In the genomic region with DNA sequence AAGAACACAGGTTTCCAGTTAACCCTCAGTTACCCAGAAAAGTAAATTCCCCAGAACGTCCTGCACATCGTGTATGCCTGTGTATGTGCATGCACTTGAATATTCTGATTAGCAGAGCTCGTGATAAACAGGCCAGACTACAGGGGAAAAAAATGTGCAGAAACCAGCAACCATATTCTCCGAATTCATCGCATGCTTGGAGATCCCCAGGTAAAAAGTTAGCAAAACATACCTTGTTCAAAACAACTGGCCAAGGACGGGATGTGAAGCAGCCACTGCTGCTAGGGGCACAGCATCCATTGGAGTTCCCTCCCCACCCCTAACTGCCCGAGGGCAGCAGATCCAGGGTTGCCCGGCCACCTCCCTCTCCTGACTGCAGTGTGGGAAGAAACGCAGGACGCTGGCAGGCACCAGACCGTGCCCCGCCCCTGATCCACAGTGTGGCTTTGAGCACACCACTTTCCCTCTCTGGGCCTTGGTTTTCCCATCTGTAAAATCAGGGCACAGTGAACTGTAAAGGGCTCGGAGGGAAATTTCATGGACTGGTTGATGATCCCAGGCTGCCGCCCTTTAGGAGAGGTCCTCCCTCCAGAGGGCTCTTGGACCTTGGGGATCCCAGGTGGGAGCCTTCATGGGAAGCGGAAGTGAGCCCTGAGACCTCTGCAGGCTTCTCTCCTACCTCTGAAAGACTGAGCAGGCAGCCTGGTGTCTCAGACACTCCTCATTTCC, we compare ENCODE assay signal across 20 cellular contexts. TPM values are rescaled to one million over a fixed set of nuclear protein-coding genes. Genes with fewer than 3 reads are reported as not detected.
DNase-seq lines count a peak whose midpoint lies in the region; TF ChIP-seq lines count a peak whose summit lies in the region.
"Had no signal": no experiment of that assay in that cellular context is flagged by ENCODE, and none has a peak within 500 bp of the region (broad histone marks: within the 10 kb centered on the region; RNA-seq: fewer than 3 reads in every experiment).

No MANE protein-coding gene starts in this region.

- DNase-seq in CD4-positive, alpha-beta memory T cell = no peak
- peak; percentile 62 for DNase-seq in activated CD4-positive, alpha-beta memory T cell treated with anti-CD3 and anti-CD28 coated beads for 36 hours
- DNase-seq in endodermal cell = peak; percentile 42
- no peak for DNase-seq in stimulated activated CD4-positive, alpha-beta T cell treated with anti-CD3 and anti-CD28 coated beads, Interleukin-15, amount 100 ng/mL, for 24 hours
- no peak for DNase-seq in DMS79 (lab: John Stamatoyannopoulos, UW)
- DNase-seq in OCI-M1 (lab: John Stamatoyannopoulos, UW) = no peak
- DNase-seq: activated CD4-positive, alpha-beta T cell treated with anti-CD3 and anti-CD28 coated beads for 1 hour; Karpas-422; mammary epithelial cell; naive B cell; NCI-H1105; NCI-H510A treated with DMSO at 0.1 percent for 48 hours; substantia nigra; T1000 had no signal

- H3K4me2 ChIP-seq in BLaER1 treated with 17β-estradiol and CSF1 and Interleukin-3, amounts not matched to agents 10 nM and 100 nM = peak overlapping the region in 7 of 11 experiments; percentile 91 to 98 (median 96); a peak in 12 of 22 replicates

- H3K9me3 ChIP-seq in BLaER1 treated with 17β-estradiol and CSF1 and Interleukin-3, amounts not matched to agents 10 nM and 100 nM (replicated peaks in 1 of 11) = peaks cover 6 to 19% (median 16%) of the 10 kb centered on the region in 11 experiments
- no peaks in the 10 kb centered on the region for H3K9me3 ChIP-seq in CD4-positive, alpha-beta memory T cell (ENCODE audit: control insufficient read depth in 1 of 2, low read length in 2 of 2)
- no peaks in the 10 kb centered on the region for H3K9me3 ChIP-seq in endodermal cell (ENCODE audit: control insufficient read depth, low read length)

- intact Hi-C loops in CD4-positive, alpha-beta memory T cell (cut with micrococcal nuclease) = no loop called here
- intact Hi-C loops in activated CD4-positive, alpha-beta memory T cell treated with anti-CD3 and anti-CD28 coated beads for 36 hours (cut with micrococcal nuclease) = loop anchor here (1.0 to 5.0 kb wide), 4 partner anchors 14 to 202 kb away; no protein-coding TSS in a partner anchor

- WGBS in endodermal cell (ENCODE audit: insufficient coverage in 1 of 2, insufficient read length in 1 of 2), 2 experiments = 83% methylated on average over 14 to 15 of the region's 15 CpGs

- POLR2A ChIA-PET in CD4-positive, alpha-beta memory T cell (lab: Charles Lee; ENCODE audit: partially characterized antibody) = interaction anchor here (10.6 kb wide), 1 partner anchor 14 kb away, joined by 201 read pairs; the partner anchor contains the start of gene ARID5A
- POLR2A ChIA-PET in activated CD4-positive, alpha-beta memory T cell treated with anti-CD3 and anti-CD28 coated beads for 36 hours (lab: Charles Lee) = interaction anchor here (0.6 to 10.2 kb wide), 6 partner anchors 14 to 184 kb away, joined by 3 to 240 read pairs (median 3); partner anchors contain the start of gene ARID5A

- no peak for TF ChIP-seq CTCF in endodermal cell (conservative IDR thresholded peaks at IDR 0.05)

- peak overlapping the region in 4 of 7 donors; percentile 6 to 55 (median 34) for H3K27ac Mint-ChIP-seq in CD4-positive, alpha-beta memory T cell
- peak overlapping the region; percentile 95 for H3K27ac Mint-ChIP-seq in activated CD4-positive, alpha-beta memory T cell treated with anti-CD3 and anti-CD28 coated beads for 36 hours
- H3K27ac Mint-ChIP-seq in endodermal cell = no peak overlapping the region
- H3K27ac Mint-ChIP-seq: HFFc6 had no signal

- H3K27me3 ChIP-seq in BLaER1 treated with 17β-estradiol and CSF1 and Interleukin-3, amounts not matched to agents 10 nM and 100 nM = no peaks in the 10 kb centered on the region
- no peaks in the 10 kb centered on the region for H3K27me3 ChIP-seq in CD4-positive, alpha-beta memory T cell (ENCODE audit: insufficient read depth, low read length)
- H3K27me3 ChIP-seq in endodermal cell (ENCODE audit: control insufficient read depth, insufficient read depth, low read length, poor library complexity, severe bottlenecking) = peaks cover 29% of the 10 kb centered on the region

- no peaks in the 10 kb centered on the region for H3K36me3 ChIP-seq in BLaER1 treated with 17β-estradiol and CSF1 and Interleukin-3, amounts not matched to agents 10 nM and 100 nM
- no peaks in the 10 kb centered on the region for H3K36me3 ChIP-seq in CD4-positive, alpha-beta memory T cell (ENCODE audit: insufficient read depth, low read length)
- no peaks in the 10 kb centered on the region for H3K36me3 ChIP-seq in endodermal cell (ENCODE audit: control insufficient read depth, insufficient read depth, low read length)

- H4K20me1 ChIP-seq in BLaER1 treated with 17β-estradiol and CSF1 and Interleukin-3, amounts not matched to agents 10 nM and 100 nM = no peaks in the 10 kb centered on the region

- CTCF ChIA-PET in CD4-positive, alpha-beta memory T cell (lab: Charles Lee; ENCODE audit: partially characterized antibody) = interaction anchor here (2.6 kb wide), 1 partner anchor 30 kb away, joined by 12 read pairs; no protein-coding TSS in a partner anchor
- CTCF ChIA-PET in activated CD4-positive, alpha-beta memory T cell treated with anti-CD3 and anti-CD28 coated beads for 36 hours (lab: Charles Lee) = interaction anchor here (0.8 to 1.9 kb wide), 6 partner anchors 13 to 198 kb away, joined by 3 to 7 read pairs (median 3); no protein-coding TSS in a partner anchor

- H3K9ac ChIP-seq in BLaER1 treated with 17β-estradiol and CSF1 and Interleukin-3, amounts not matched to agents 10 nM and 100 nM = no peak overlapping the region; a peak in 1 of 22 replicates
- no peak overlapping the region for H3K9ac ChIP-seq in endodermal cell (ENCODE audit: extremely low read depth, low read length, poor library complexity, severe bottlenecking)

- no peaks in the 10 kb centered on the region for H3K27me3 Mint-ChIP-seq in CD4-positive, alpha-beta memory T cell
- no peaks in the 10 kb centered on the region for H3K27me3 Mint-ChIP-seq in activated CD4-positive, alpha-beta memory T cell treated with anti-CD3 and anti-CD28 coated beads for 36 hours
- peaks cover 39% of the 10 kb centered on the region for H3K27me3 Mint-ChIP-seq in endodermal cell (ENCODE audit: insufficient read depth)

- no peak overlapping the region for H3K27ac ChIP-seq in BLaER1 treated with 17β-estradiol and CSF1 and Interleukin-3, amounts not matched to agents 10 nM and 100 nM
- H3K27ac ChIP-seq in CD4-positive, alpha-beta memory T cell (ENCODE audit: low read depth, low read length) = no peak overlapping the region
- H3K27ac ChIP-seq in endodermal cell (ENCODE audit: low read depth, low read length) = no peak overlapping the region

- peaks cover 27 to 80% (median 70%) of the 10 kb centered on the region in 10 experiments for H3K4me1 ChIP-seq in BLaER1 treated with 17β-estradiol and CSF1 and Interleukin-3, amounts not matched to agents 10 nM and 100 nM
- H3K4me1 ChIP-seq in CD4-positive, alpha-beta memory T cell (ENCODE audit: insufficient read depth, low read length) = peaks cover 48% of the 10 kb centered on the region
- H3K4me1 ChIP-seq in endodermal cell (ENCODE audit: control insufficient read depth, insufficient read depth, low read length) = no peaks in the 10 kb centered on the region

- no peaks in the 10 kb centered on the region for H3K9me3 Mint-ChIP-seq in CD4-positive, alpha-beta memory T cell
- H3K9me3 Mint-ChIP-seq in activated CD4-positive, alpha-beta memory T cell treated with anti-CD3 and anti-CD28 coated beads for 36 hours = no peaks in the 10 kb centered on the region
- H3K9me3 Mint-ChIP-seq in endodermal cell = no peaks in the 10 kb centered on the region
- H3K9me3 Mint-ChIP-seq: HFFc6, naive B cell had no signal

- no peak overlapping the region for H3K4me3 ChIP-seq in BLaER1 treated with 17β-estradiol and CSF1 and Interleukin-3, amounts not matched to agents 10 nM and 100 nM
- H3K4me3 ChIP-seq in CD4-positive, alpha-beta memory T cell (ENCODE audit: low read length in 2 of 2) = no peak overlapping the region
- H3K4me3 ChIP-seq in endodermal cell (ENCODE audit: low read length) = no peak overlapping the region

- no peaks in the 10 kb centered on the region for H3K36me3 Mint-ChIP-seq in CD4-positive, alpha-beta memory T cell
- H3K36me3 Mint-ChIP-seq in activated CD4-positive, alpha-beta memory T cell treated with anti-CD3 and anti-CD28 coated beads for 36 hours = no peaks in the 10 kb centered on the region
- no peaks in the 10 kb centered on the region for H3K36me3 Mint-ChIP-seq in endodermal cell (ENCODE audit: low read depth)
- H3K36me3 Mint-ChIP-seq: naive B cell had no signal

- H3K4me1 Mint-ChIP-seq in CD4-positive, alpha-beta memory T cell = peaks cover 27 to 48% (median 38%) of the 10 kb centered on the region in 4 donors
- peaks cover 79% of the 10 kb centered on the region for H3K4me1 Mint-ChIP-seq in activated CD4-positive, alpha-beta memory T cell treated with anti-CD3 and anti-CD28 coated beads for 36 hours (ENCODE audit: low read depth)
- no peaks in the 10 kb centered on the region for H3K4me1 Mint-ChIP-seq in endodermal cell

- peak overlapping the region in 6 of 8 donors; percentile 29 to 80 (median 64) for H3K4me3 Mint-ChIP-seq in CD4-positive, alpha-beta memory T cell
- peak overlapping the region; percentile 31 for H3K4me3 Mint-ChIP-seq in activated CD4-positive, alpha-beta memory T cell treated with anti-CD3 and anti-CD28 coated beads for 36 hours
- no peak overlapping the region for H3K4me3 Mint-ChIP-seq in endodermal cell

RNA-seq across cellular contexts. Expression of gene ARID5A, which starts 11.9 kb away (rescaled TPM):
- 10 to 100 TPM; 80.0 to 83.8 TPM for total RNA-seq in CD4-positive, alpha-beta memory T cell
- 10 to 100 TPM; 31.4 to 69.6 TPM for polyA plus RNA-seq in CD4-positive, alpha-beta memory T cell
- 100 to 1,000 TPM; 260 to 266 TPM for total RNA-seq in activated CD4-positive, alpha-beta memory T cell treated with anti-CD3 and anti-CD28 coated beads for 36 hours
- total RNA-seq in endodermal cell = 1 to 10 TPM; 1.8 to 3.5 TPM
- polyA plus RNA-seq in endodermal cell (2013, experiment 1 of 2) = 6.4 TPM
- 6.9 TPM for polyA plus RNA-seq in endodermal cell (2013, experiment 2 of 2)

RNA-seq across cellular contexts. Expression of gene NEURL3, which starts 19.5 kb away (rescaled TPM):
- total RNA-seq in CD4-positive, alpha-beta memory T cell = under 1 TPM in 1 of 2 experiments, not detected in 1; 0.22 TPM
- polyA plus RNA-seq in CD4-positive, alpha-beta memory T cell = not detected
- 1 to 10 TPM in 1 of 2 experiments, under 1 TPM in 1; 0.87 to 1.1 TPM for total RNA-seq in activated CD4-positive, alpha-beta memory T cell treated with anti-CD3 and anti-CD28 coated beads for 36 hours
- not detected for total RNA-seq in endodermal cell
- polyA plus RNA-seq in endodermal cell (2013, experiment 1 of 2) = not detected
- not detected for polyA plus RNA-seq in endodermal cell (2013, experiment 2 of 2)
- total RNA-seq: chondrocyte, G401, HFFc6, mammary epithelial cell, OCI-LY7, SK-MEL-5 had no signal
- polyA plus RNA-seq: mammary epithelial cell had no signal

Comparison
In these comparisons a context has a peak if more than half of its experiments do, and no peak if none do; other contexts are left out.
1. DNase-seq: peak in activated CD4-positive, alpha-beta memory T cell treated with anti-CD3 and anti-CD28 coated beads for 36 hours (single experiment) and endodermal cell (single experiment); none in CD4-positive, alpha-beta memory T cell (0 of 5), stimulated activated CD4-positive, alpha-beta T cell treated with anti-CD3 and anti-CD28 coated beads, Interleukin-15, amount 100 ng/mL, for 24 hours (single experiment), DMS79 (single experiment) and OCI-M1 (single experiment).
2. RNA of gene ARID5A, which starts 11.9 kb away (total RNA-seq): 260 to 266 TPM in activated CD4-positive, alpha-beta memory T cell treated with anti-CD3 and anti-CD28 coated beads for 36 hours and 80.0 to 83.8 TPM in CD4-positive, alpha-beta memory T cell; 1.8 to 3.5 TPM in endodermal cell; every median in the first group is over 10 times any median in the second.